Comparison of ENCODE assay signal across 1 cellular context in genomic region chr6:26157838-26158580, GRCh38.
TF ChIP-seq lines count a peak whose summit lies in the region.

No MANE protein-coding gene starts in this region.

TF ChIP-seq in K562, 482 proteins besides CTCF, POLR2A, EP300 and RAD21 (continued from another document and continues in another):
- TF ChIP-seq RERE (CRISPR knock-in tag; IDR thresholded peaks at IDR 0.05; ENCODE audit: borderline replicate concordance) (peak; percentile 38), TRIM24 (IDR thresholded peaks at IDR 0.05) (no peak), CBFA2T3 (IDR thresholded peaks at IDR 0.05) (0 out of 2 replicates have a peak, but pooled peaks have one; percentile 5), SMARCE1 (IDR thresholded peaks at IDR 0.05) (no peak), ZNF318 (IDR thresholded peaks at IDR 0.05; ENCODE audit: borderline replicate concordance in 1 of 2, low read depth in 1 of 2) (no peak), ZNF395 (CRISPR knock-in tag; IDR thresholded peaks at IDR 0.05) (no peak; the same call in 1 of the 2 replicates), MED1 (CRISPR knock-in tag; IDR thresholded peaks at IDR 0.05; ENCODE audit: borderline replicate concordance) (peak; percentile 92; the same call in 1 of the 2 replicates), NFIX (CRISPR knock-in tag; IDR thresholded peaks at IDR 0.05; ENCODE audit: low read depth) (no peak), NFATC3 (IDR thresholded peaks at IDR 0.05) (no peak), ZNF644 (tag; IDR thresholded peaks at IDR 0.05; ENCODE audit: low read depth) (no peak), ZNF3 (CRISPR knock-in tag; IDR thresholded peaks at IDR 0.05) (no peak), MBD2 (IDR thresholded peaks at IDR 0.05; ENCODE audit: borderline replicate concordance, low read depth) (peak; percentile 77), GATAD2B (IDR thresholded peaks at IDR 0.05; ENCODE audit: borderline replicate concordance) (no peak), TARDBP (IDR thresholded peaks at IDR 0.05) (no peak), PYGO2 (tag; IDR thresholded peaks at IDR 0.05) (no peak), C11orf30 (IDR thresholded peaks at IDR 0.05; ENCODE audit: low read depth) (peak; percentile 86), POLR2B (IDR thresholded peaks at IDR 0.05; ENCODE audit: low read depth, partially characterized antibody) (peak; percentile 96), IRF2 (CRISPR knock-in tag; IDR thresholded peaks at IDR 0.05) (no peak), U2AF1 (optimal IDR thresholded peaks at IDR 0.05; ENCODE audit: low read depth, low read length) (no peak), ZFP91 (CRISPR knock-in tag; IDR thresholded peaks at IDR 0.05) (peak; percentile 65), CBFA2T2 (conservative IDR thresholded peaks at IDR 0.05) (no peak), ZBTB12 (CRISPR knock-in tag; IDR thresholded peaks at IDR 0.05) (0 out of 2 replicates have a peak, but pooled peaks have one; percentile 54), RHOXF2B (CRISPR knock-in tag; conservative IDR thresholded peaks at IDR 0.05) (no peak), EP400 (IDR thresholded peaks at IDR 0.05) (0 out of 2 replicates have a peak, but pooled peaks have one; percentile 18), ZNF253 (CRISPR knock-in tag; conservative IDR thresholded peaks at IDR 0.05) (no peak), ATF1 (CRISPR knock-in tag; IDR thresholded peaks at IDR 0.05) (no peak), ATF1 (tag; IDR thresholded peaks at IDR 0.05) (peak; percentile 96), USF1 (CRISPR knock-in tag; IDR thresholded peaks at IDR 0.05) (no peak), RBM14 (IDR thresholded peaks at IDR 0.05; ENCODE audit: borderline replicate concordance, insufficient read depth, low read depth, low read length) (no peak), ZNF764 (CRISPR knock-in tag; IDR thresholded peaks at IDR 0.05; ENCODE audit: low read depth) (0 out of 2 replicates have a peak, but pooled peaks have one; percentile 15), FIP1L1 (IDR thresholded peaks at IDR 0.05; ENCODE audit: low read depth, low read length, poor library complexity, severe bottlenecking) (peak; percentile 86), CXXC5 (CRISPR knock-in tag; IDR thresholded peaks at IDR 0.05) (0 out of 2 replicates have a peak, but pooled peaks have one; percentile 54), BRCA1 (IDR thresholded peaks at IDR 0.05) (no peak), BRCA1 (CRISPR knock-in tag; IDR thresholded peaks at IDR 0.05) (peak; percentile 47; the same call in 1 of the 2 replicates), CAMTA2 (CRISPR knock-in tag; conservative IDR thresholded peaks at IDR 0.05) (0 out of 2 replicates have a peak, but pooled peaks have one; percentile 58), ZNF134 (CRISPR knock-in tag; conservative IDR thresholded peaks at IDR 0.05) (no peak), CHD2 (IDR thresholded peaks at IDR 0.05; ENCODE audit: low read depth, low read length) (peak; percentile 16; the same call in 1 of the 2 replicates), TFE3 (CRISPR knock-in tag; IDR thresholded peaks at IDR 0.05) (no peak), NR1H2 (CRISPR knock-in tag; IDR thresholded peaks at IDR 0.05) (0 out of 2 replicates have a peak, but pooled peaks have one; percentile 22), ZFP1 (CRISPR knock-in tag; IDR thresholded peaks at IDR 0.05) (no peak), BHLHE40 (IDR thresholded peaks at IDR 0.05; ENCODE audit: low read length) (no peak), PML (IDR thresholded peaks at IDR 0.05; ENCODE audit: low read length) (peak; percentile 87; the same call in 1 of the 2 replicates), CEBPB (tag; IDR thresholded peaks at IDR 0.05) (peak; percentile 62)
